Comparison of ENCODE assay signal across 12 cellular contexts in genomic region chr10:58807631-58808024, GRCh38.
DNase-seq lines count a peak whose midpoint lies in the region; ATAC-seq and TF ChIP-seq lines count a peak whose summit lies in the region.
"Had no signal": no experiment of that assay in that cellular context is flagged by ENCODE, and none has a peak within 500 bp of the region (broad histone marks: within the 10 kb centered on the region; RNA-seq: fewer than 3 reads in every experiment).

No MANE protein-coding gene starts in this region.

- no TSS peak for BruUV-seq in Calu3 (replicated peaks; lab: Mats Ljungman, UMichigan)

- POLR2A ChIA-PET in activated CD4-positive, alpha-beta T cell treated with anti-CD3 and anti-CD28 coated beads, Interleukin-2, amount 10 ng/mL, durations not matched to agents 7 days and 5 days (lab: Charles Lee): no interaction called here

- H3K4me1 Mint-ChIP-seq in Calu3 (ENCODE audit: low read depth, unreplicated experiment) (peaks cover 15% of the 10 kb centered on the region), endodermal cell (no peaks in the 10 kb centered on the region)
- no peaks in the 10 kb centered on the region for H3K4me1 Mint-ChIP-seq in activated CD4-positive, alpha-beta T cell treated with anti-CD3 and anti-CD28 coated beads, Interleukin-2, amount 10 ng/mL, durations not matched to agents 7 days and 5 days
- H3K4me1 Mint-ChIP-seq: CD4-positive, CD25-positive, alpha-beta regulatory T cell had no signal

- no peak overlapping the region for H3K4me2 ChIP-seq in fibroblast of lung (ENCODE audit: extremely low read depth, insufficient read depth, low read length)

- H3K9me3 ChIP-seq in fibroblast of lung (ENCODE audit: control insufficient read depth, insufficient read depth, low read depth, low read length) (no peaks in the 10 kb centered on the region), mucosa of descending colon (no peaks in the 10 kb centered on the region), endodermal cell (ENCODE audit: control insufficient read depth, low read length) (no peaks in the 10 kb centered on the region)

- H3K27me3 ChIP-seq in fibroblast of lung (ENCODE audit: control insufficient read depth, insufficient read depth, low read length): no peaks in the 10 kb centered on the region
- no peaks in the 10 kb centered on the region for H3K27me3 ChIP-seq in endodermal cell (ENCODE audit: control insufficient read depth, insufficient read depth, low read length, poor library complexity, severe bottlenecking)

- H3K27ac Mint-ChIP-seq in Calu3 (ENCODE audit: unreplicated experiment): peak overlapping the region; percentile 17
- H3K27ac Mint-ChIP-seq in endodermal cell: no peak overlapping the region
- no peak overlapping the region for H3K27ac Mint-ChIP-seq in activated CD4-positive, alpha-beta T cell treated with anti-CD3 and anti-CD28 coated beads, Interleukin-2, amount 10 ng/mL, durations not matched to agents 7 days and 5 days
- H3K27ac Mint-ChIP-seq: CD4-positive, CD25-positive, alpha-beta regulatory T cell had no signal

- H3K27ac ChIP-seq in fibroblast of lung (ENCODE audit: insufficient read depth, low read length) (no peak overlapping the region), endodermal cell (ENCODE audit: low read depth, low read length) (no peak overlapping the region)

- ATAC-seq in mucosa of descending colon (peak; percentile 46), HG02571 (IDR thresholded peaks at IDR 0.05; ENCODE audit: unreplicated experiment) (no peak)

- H4K20me1 ChIP-seq in fibroblast of lung (ENCODE audit: control insufficient read depth, extremely low read depth, insufficient read depth, low read length): no peaks in the 10 kb centered on the region

- H3K4me1 ChIP-seq in fibroblast of lung (ENCODE audit: control insufficient read depth, extremely low read depth, insufficient read depth, low read length) (no peaks in the 10 kb centered on the region), mucosa of descending colon (ENCODE audit: low read depth) (no peaks in the 10 kb centered on the region), endodermal cell (ENCODE audit: control insufficient read depth, insufficient read depth, low read length) (no peaks in the 10 kb centered on the region)

- no peaks in the 10 kb centered on the region for H3K79me2 ChIP-seq in fibroblast of lung (ENCODE audit: control insufficient read depth, insufficient read depth, low read length)

- intact Hi-C loops in Calu3 (cut with micrococcal nuclease; ENCODE audit: unreplicated experiment) (no loop called here), mucosa of descending colon (cut with DNase I, micrococcal nuclease) (no loop called here)

- H3K4me3 Mint-ChIP-seq in Calu3 (ENCODE audit: low read depth, unreplicated experiment): no peak overlapping the region
- no peak overlapping the region for H3K4me3 Mint-ChIP-seq in endodermal cell
- H3K4me3 Mint-ChIP-seq in activated CD4-positive, alpha-beta T cell treated with anti-CD3 and anti-CD28 coated beads, Interleukin-2, amount 10 ng/mL, durations not matched to agents 7 days and 5 days: no peak overlapping the region
- H3K4me3 Mint-ChIP-seq: CD4-positive, CD25-positive, alpha-beta regulatory T cell had no signal

- H3K27me3 Mint-ChIP-seq in Calu3 (ENCODE audit: unreplicated experiment): no peaks in the 10 kb centered on the region
- no peaks in the 10 kb centered on the region for H3K27me3 Mint-ChIP-seq in endodermal cell (ENCODE audit: insufficient read depth)
- H3K27me3 Mint-ChIP-seq in activated CD4-positive, alpha-beta T cell treated with anti-CD3 and anti-CD28 coated beads, Interleukin-2, amount 10 ng/mL, durations not matched to agents 7 days and 5 days: no peaks in the 10 kb centered on the region
- H3K27me3 Mint-ChIP-seq: CD4-positive, CD25-positive, alpha-beta regulatory T cell had no signal

- H3K4me3 ChIP-seq in fibroblast of lung (replicated peaks in 1 of 4; ENCODE audit: control extremely low read depth in 1 of 4, insufficient read depth in 1 of 4, low read depth in 3 of 4, low read length in 4 of 4) (no peak overlapping the region), mucosa of descending colon (no peak overlapping the region), endodermal cell (ENCODE audit: low read length) (no peak overlapping the region)

- H3K36me3 Mint-ChIP-seq in Calu3 (ENCODE audit: insufficient read depth, unreplicated experiment) (peaks cover 33% of the 10 kb centered on the region), endodermal cell (ENCODE audit: low read depth) (no peaks in the 10 kb centered on the region)
- H3K36me3 Mint-ChIP-seq in activated CD4-positive, alpha-beta T cell treated with anti-CD3 and anti-CD28 coated beads, Interleukin-2, amount 10 ng/mL, durations not matched to agents 7 days and 5 days (ENCODE audit: low read depth): no peaks in the 10 kb centered on the region
- H3K36me3 Mint-ChIP-seq: CD4-positive, CD25-positive, alpha-beta regulatory T cell had no signal

- H2AFZ ChIP-seq in fibroblast of lung (ENCODE audit: low read length): no peak overlapping the region

- CTCF ChIA-PET in Calu3 (lab: Charles Lee): no interaction called here
- CTCF ChIA-PET in activated CD4-positive, alpha-beta T cell treated with anti-CD3 and anti-CD28 coated beads, Interleukin-2, amount 10 ng/mL, durations not matched to agents 7 days and 5 days (lab: Charles Lee): interaction anchor here (0.9 kb wide), 1 partner anchor 10 kb away, joined by 4 read pairs; no protein-coding TSS in a partner anchor

- H3K9ac ChIP-seq in fibroblast of lung (ENCODE audit: insufficient read depth, low read length) (no peak overlapping the region), endodermal cell (ENCODE audit: extremely low read depth, low read length, poor library complexity, severe bottlenecking) (no peak overlapping the region)

- 0 to 60% methylated on average over 1 to 3 of the region's 4 CpGs for WGBS in endodermal cell (ENCODE audit: insufficient coverage in 1 of 2, insufficient read length in 1 of 2), 2 experiments

- H3K9me3 Mint-ChIP-seq in Calu3 (ENCODE audit: low read depth, unreplicated experiment) (no peaks in the 10 kb centered on the region), endodermal cell (no peaks in the 10 kb centered on the region)
- no peaks in the 10 kb centered on the region for H3K9me3 Mint-ChIP-seq in activated CD4-positive, alpha-beta T cell treated with anti-CD3 and anti-CD28 coated beads, Interleukin-2, amount 10 ng/mL, durations not matched to agents 7 days and 5 days

- TF ChIP-seq CTCF in Calu3 (IDR thresholded peaks at IDR 0.05; ENCODE audit: unreplicated experiment) (no peak), fibroblast of lung (conservative IDR thresholded peaks at IDR 0.05 in 1 of 2, IDR thresholded peaks at IDR 0.05 in 1 of 2; ENCODE audit: low read depth in 1 of 2, low read length in 2 of 2) (no peak), mucosa of descending colon (IDR thresholded peaks at IDR 0.05) (no peak), endodermal cell (conservative IDR thresholded peaks at IDR 0.05) (no peak)

- peak; percentile 46 for DNase-seq in Calu3
- DNase-seq in NCI-H226: peak; percentile 4
- DNase-seq in fibroblast of lung (ENCODE audit: low read depth in 2 of 2): peak; percentile 53 to 86
- no peak for DNase-seq in mucosa of descending colon
- DNase-seq in endodermal cell: no peak
- DNase-seq in foreskin melanocyte: no peak
- DNase-seq in activated CD4-positive, alpha-beta T cell treated with anti-CD3 and anti-CD28 coated beads, Interleukin-2, amount 10 ng/mL, durations not matched to agents 7 days and 5 days: no peak
- DNase-seq: activated CD4-positive, CD25-positive, alpha-beta regulatory T cell treated with anti-CD3 and anti-CD28 coated beads, Interleukin-2, amount 50 U/mL, for 72 hours; CD4-positive, CD25-positive, alpha-beta regulatory T cell; KG1; NCI-H2081 had no signal

- H3K36me3 ChIP-seq in fibroblast of lung (ENCODE audit: control insufficient read depth, insufficient read depth, low read length): no peaks in the 10 kb centered on the region
- no peaks in the 10 kb centered on the region for H3K36me3 ChIP-seq in mucosa of descending colon (ENCODE audit: low read depth)
- H3K36me3 ChIP-seq in endodermal cell (ENCODE audit: control insufficient read depth, insufficient read depth, low read length): no peaks in the 10 kb centered on the region

Comparison
In these comparisons a context has a peak if more than half of its experiments do, and no peak if none do; other contexts are left out.
1. DNase-seq: peak in Calu3 (single experiment), NCI-H226 (single experiment) and fibroblast of lung (2 of 2); none in mucosa of descending colon (0 of 3), endodermal cell (single experiment), foreskin melanocyte (single experiment) and activated CD4-positive, alpha-beta T cell treated with anti-CD3 and anti-CD28 coated beads, Interleukin-2, amount 10 ng/mL, durations not matched to agents 7 days and 5 days (single experiment).